In the genomic region with DNA sequence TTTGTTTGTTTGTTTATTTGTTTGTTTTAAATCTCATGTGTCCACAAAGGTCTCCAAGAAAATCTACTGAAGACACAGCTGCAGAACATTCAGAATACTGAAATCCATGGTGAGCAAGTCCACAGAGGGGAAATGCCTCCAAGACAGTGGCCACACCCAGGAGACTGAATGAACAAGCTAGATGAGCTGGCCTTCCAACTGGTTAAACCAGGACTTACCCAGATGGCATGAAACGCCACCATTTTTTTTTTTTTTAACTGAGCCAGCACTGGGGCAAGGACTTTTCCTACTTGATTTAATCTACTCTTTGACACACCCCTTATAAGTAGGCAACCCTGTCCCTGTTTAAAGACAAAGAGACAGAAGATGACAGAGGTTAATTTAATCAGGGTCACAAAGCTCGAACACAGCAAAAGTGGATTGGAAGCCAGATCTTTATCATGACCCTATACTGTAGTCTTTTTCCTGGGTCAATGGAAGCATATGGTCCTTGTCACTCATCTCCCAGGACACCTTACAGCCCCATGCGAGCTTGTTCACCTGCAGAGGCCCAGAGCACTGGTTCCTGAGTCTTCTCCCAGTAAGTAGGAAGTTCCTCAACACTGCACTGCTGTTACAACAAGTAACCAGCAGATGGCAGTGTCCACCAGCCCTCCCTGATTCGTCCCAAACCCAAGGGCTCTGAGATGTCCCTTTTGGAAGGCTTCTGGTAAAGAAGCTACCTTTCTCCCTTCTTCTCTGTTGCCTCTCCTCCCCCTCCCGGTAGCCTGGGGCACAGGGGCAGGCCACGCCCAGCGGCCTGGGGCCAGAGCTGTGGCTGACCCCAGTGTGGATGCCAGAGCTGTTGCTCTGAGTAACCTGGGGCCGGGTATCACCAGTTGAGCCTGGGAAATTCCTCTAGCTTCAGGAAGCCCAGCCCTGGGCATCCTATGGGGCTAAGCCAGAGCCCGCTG, we compare ENCODE assay signal across 8 cellular contexts. TPM values are rescaled to one million over a fixed set of nuclear protein-coding genes. Genes with fewer than 3 reads are reported as not detected.
DNase-seq lines count a peak whose midpoint lies in the region; ATAC-seq and TF ChIP-seq lines count a peak whose summit lies in the region.

No MANE protein-coding gene starts in this region.

- H3K4me1 ChIP-seq in PC-9 (replicated peaks; ENCODE audit: insufficient read depth) (peaks cover 15% of the 10 kb centered on the region), neural progenitor cell (peaks cover 17% of the 10 kb centered on the region), tibial nerve (peaks cover 0 to 25% (median 8%) of the 10 kb centered on the region in 4 donors)

- no peaks in the 10 kb centered on the region for H4K20me1 ChIP-seq in PC-9 (ENCODE audit: insufficient read depth)
- H4K20me1 ChIP-seq in neural progenitor cell (ENCODE audit: low read depth), result peaks cover 21% of the 10 kb centered on the region

- H3K4me2 ChIP-seq in PC-9 (peak overlapping the region; percentile 54), neural progenitor cell (no peak overlapping the region)

- TF ChIP-seq EP300 in tibial nerve (IDR thresholded peaks at IDR 0.05), result no peak

- BruUV-seq in PC-9 (replicated peaks; lab: Mats Ljungman, UMichigan), result no TSS peak

- no peak for TF ChIP-seq POLR2A in tibial nerve (IDR thresholded peaks at IDR 0.05)

- H3K36me3 Mint-ChIP-seq in activated T-cell treated with anti-CD3 and anti-CD28 coated beads, Interleukin-2, amount 50 U/mL, for 72 hours (ENCODE audit: insufficient read depth in 2 of 2), result no peaks in the 10 kb centered on the region
- no peaks in the 10 kb centered on the region for H3K36me3 Mint-ChIP-seq in neural progenitor cell

- H3K79me2 ChIP-seq in PC-9 (ENCODE audit: low read depth) (no peaks in the 10 kb centered on the region), neural progenitor cell (ENCODE audit: low read depth) (no peaks in the 10 kb centered on the region)

- ATAC-seq in GM19455 (IDR thresholded peaks at IDR 0.05; ENCODE audit: unreplicated experiment), result peak; percentile 66
- peak; percentile 55 to 59 for ATAC-seq in activated T-cell treated with anti-CD3 and anti-CD28 coated beads, Interleukin-2, amount 50 U/mL, for 72 hours (replicated peaks in 1 of 2)

- TF ChIP-seq CTCF in PC-9 (conservative IDR thresholded peaks at IDR 0.05), result peak; percentile 98
- peak; percentile 95 for TF ChIP-seq CTCF in neural progenitor cell (IDR thresholded peaks at IDR 0.05)
- peak; percentile 93 to 96 (median 95) for TF ChIP-seq CTCF in tibial nerve (IDR thresholded peaks at IDR 0.05)

- POLR2A ChIA-PET in PC-9 (lab: Charles Lee; ENCODE audit: unreplicated experiment), result interaction anchor here (0.6 to 1.0 kb wide), 4 partner anchors 11 to 1314 kb away, joined by 3 to 8 read pairs (median 4); a partner anchor contains a TSS

- no peaks in the 10 kb centered on the region for H3K9me3 ChIP-seq in PC-9 (ENCODE audit: insufficient read depth, low read depth)
- H3K9me3 ChIP-seq in neural progenitor cell (ENCODE audit: low read depth), result no peaks in the 10 kb centered on the region
- no peaks in the 10 kb centered on the region for H3K9me3 ChIP-seq in tibial nerve

- H3K4me3 ChIP-seq in PC-9, result no peak overlapping the region
- no peak overlapping the region for H3K4me3 ChIP-seq in neural progenitor cell
- no peak overlapping the region for H3K4me3 ChIP-seq in tibial nerve

- H3F3A ChIP-seq in PC-9 (ENCODE audit: insufficient read depth, low read depth) (no peaks in the 10 kb centered on the region; the same call in 1 of the 2 replicates), neural progenitor cell (ENCODE audit: low read depth) (no peaks in the 10 kb centered on the region)

- 22 to 25% methylated on average over 9 of the region's 9 CpGs for WGBS in tibial nerve, 2 donors

- H3K9me3 Mint-ChIP-seq in activated T-cell treated with anti-CD3 and anti-CD28 coated beads, Interleukin-2, amount 50 U/mL, for 72 hours, result no peaks in the 10 kb centered on the region
- H3K9me3 Mint-ChIP-seq in neural progenitor cell, result no peaks in the 10 kb centered on the region

- DNase-seq in DMS114 treated with DMSO at 0.1 percent for 48 hours (lab: John Stamatoyannopoulos, UW; ENCODE audit: unreplicated experiment) (peak; percentile 60), HPDE6-E6E7 (ENCODE audit: extremely low spot score) (peak; percentile 71), PC-9 (peak; percentile 66 to 82), fibroblast of peridontal ligament (ENCODE audit: extremely low read depth) (peak; percentile 83), neural progenitor cell (ENCODE audit: low spot score) (peak; percentile 78), tibial nerve (ENCODE audit: low spot score in 2 of 2) (peak in 1 of 2 donors; percentile 75)
- peak; percentile 59 to 70 for DNase-seq in activated T-cell treated with anti-CD3 and anti-CD28 coated beads, Interleukin-2, amount 50 U/mL, for 72 hours

- H3K27ac Mint-ChIP-seq in activated T-cell treated with anti-CD3 and anti-CD28 coated beads, Interleukin-2, amount 50 U/mL, for 72 hours, result no peak overlapping the region
- H3K27ac Mint-ChIP-seq in neural progenitor cell, result no peak overlapping the region

- H3K27me3 ChIP-seq in PC-9 (ENCODE audit: insufficient read depth, low read depth) (0 out of 2 replicates have a peak, but pooled peaks cover 14% of the 10 kb centered on the region), neural progenitor cell (peaks cover 92% of the 10 kb centered on the region), tibial nerve (peaks cover 0 to 70% of the 10 kb centered on the region in 2 donors)

- H3K4me3 Mint-ChIP-seq in activated T-cell treated with anti-CD3 and anti-CD28 coated beads, Interleukin-2, amount 50 U/mL, for 72 hours, result no peak overlapping the region
- peak overlapping the region; percentile 21 for H3K4me3 Mint-ChIP-seq in neural progenitor cell

- H3K4me1 Mint-ChIP-seq in activated T-cell treated with anti-CD3 and anti-CD28 coated beads, Interleukin-2, amount 50 U/mL, for 72 hours (ENCODE audit: low read depth), result no peaks in the 10 kb centered on the region
- peaks cover 39% of the 10 kb centered on the region for H3K4me1 Mint-ChIP-seq in neural progenitor cell

- H3K9me2 ChIP-seq in PC-9 (ENCODE audit: insufficient read depth), result no peaks in the 10 kb centered on the region

- H3K27me3 Mint-ChIP-seq in activated T-cell treated with anti-CD3 and anti-CD28 coated beads, Interleukin-2, amount 50 U/mL, for 72 hours (ENCODE audit: low read depth), result peaks cover 73% of the 10 kb centered on the region
- H3K27me3 Mint-ChIP-seq in neural progenitor cell (ENCODE audit: insufficient read depth, low read depth), result peaks cover 46% of the 10 kb centered on the region

- H3K27ac ChIP-seq in PC-9, result no peak overlapping the region
- H3K27ac ChIP-seq in neural progenitor cell, result no peak overlapping the region
- H3K27ac ChIP-seq in tibial nerve, result no peak overlapping the region

- H2AFZ ChIP-seq in PC-9, result no peak overlapping the region
- no peak overlapping the region for H2AFZ ChIP-seq in neural progenitor cell (replicated peaks)

- no peak overlapping the region for H3K9ac ChIP-seq in neural progenitor cell

- H3K36me3 ChIP-seq in PC-9 (ENCODE audit: low read depth) (no peaks in the 10 kb centered on the region), neural progenitor cell (no peaks in the 10 kb centered on the region), tibial nerve (no peaks in the 10 kb centered on the region)

- intact Hi-C loops in PC-9 (cut with micrococcal nuclease; ENCODE audit: unreplicated experiment), result loop anchor here (1.0 to 5.0 kb wide), 5 partner anchors 161 to 506 kb away; no protein-coding TSS in a partner anchor

- CTCF ChIA-PET in PC-9 (lab: Charles Lee), result interaction anchor here (0.6 to 1.7 kb wide), 13 partner anchors 10 to 896 kb away, joined by 3 to 18 read pairs (median 3); a partner anchor contains a TSS

RNA-seq across cellular contexts. Expression of a gene that starts 5.6 kb away (rescaled TPM):
- 0.04 TPM in 1 of 2 replicates, not detected in the other for total RNA-seq in PC-9 (2021)
- total RNA-seq in activated T-cell treated with anti-CD3 and anti-CD28 coated beads, Interleukin-2, amount 50 U/mL, for 72 hours, result under 1 TPM in 1 of 2 donors, not detected in 1; 0.07 TPM
- not detected in 2 replicates for total RNA-seq in neural progenitor cell (ENCODE audit: low replicate concordance)
- total RNA-seq in tibial nerve, result 10 to 100 TPM in 3 of 4 donors, 1 to 10 TPM in 1; 6.3 to 20.0 (median 16.6) TPM

RNA-seq across cellular contexts. Expression of a gene that starts 10.4 kb away (rescaled TPM):
- total RNA-seq in PC-9 (2021) (16.2 and 18.0 TPM in 2 replicates), neural progenitor cell (ENCODE audit: low replicate concordance) (10.0 and 19.5 TPM in 2 replicates), tibial nerve (10 to 100 TPM; 24.5 to 45.9 (median 33.8) TPM)
- 10 to 100 TPM; 10.7 to 11.0 TPM for total RNA-seq in activated T-cell treated with anti-CD3 and anti-CD28 coated beads, Interleukin-2, amount 50 U/mL, for 72 hours
